9 cellular contexts compared by ENCODE assay signal in the genomic region with DNA sequence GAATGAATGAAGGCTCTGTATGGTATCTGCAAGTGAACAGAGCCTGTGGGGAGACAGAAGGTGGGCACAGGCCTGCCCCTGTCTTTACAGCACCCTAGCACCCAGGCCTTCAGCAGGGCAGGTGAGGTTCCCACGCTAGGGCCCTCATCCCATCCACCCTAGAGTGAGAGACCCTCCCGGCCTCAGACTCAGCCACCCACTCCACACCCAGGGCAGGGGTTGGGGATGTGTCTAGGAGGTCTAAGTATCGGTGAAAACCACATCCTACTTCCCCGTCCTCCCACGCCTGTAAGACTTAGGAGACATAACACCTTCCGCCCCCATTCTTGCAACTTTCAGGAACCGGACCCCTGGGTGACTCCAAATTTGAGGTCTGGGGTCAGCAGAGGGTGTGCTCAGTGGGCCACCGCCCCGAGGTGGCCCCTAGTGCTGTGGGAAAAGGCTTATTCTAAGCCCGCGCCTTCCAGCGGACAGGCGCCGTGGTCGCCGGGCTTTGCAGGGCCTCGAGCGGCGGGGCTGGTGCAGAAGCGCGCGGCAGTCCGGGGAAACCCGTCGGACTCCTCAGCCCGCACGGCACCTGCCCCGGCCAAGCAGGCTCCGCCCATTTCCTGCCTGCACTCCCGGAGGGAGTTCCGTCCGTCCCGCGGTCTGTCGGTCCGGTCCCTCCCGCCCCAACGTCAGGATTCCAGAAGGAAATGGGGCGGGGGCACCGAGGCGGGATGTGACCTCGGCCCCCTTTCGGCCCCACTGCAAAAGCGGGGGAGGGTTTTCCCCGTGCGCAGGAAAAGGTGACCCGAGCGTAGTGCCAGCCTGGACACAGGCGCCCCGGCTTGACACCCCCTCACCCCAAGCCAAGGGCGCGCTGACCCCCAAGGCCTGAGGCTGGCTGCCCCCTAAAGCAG. TPM values are rescaled to one million over a fixed set of nuclear protein-coding genes. Genes with fewer than 3 reads are reported as not detected.
DNase-seq lines count a peak whose midpoint lies in the region; ATAC-seq, FAIRE-seq and TF ChIP-seq lines count a peak whose summit lies in the region.
"Had no signal": no experiment of that assay in that cellular context is flagged by ENCODE, and none has a peak within 500 bp of the region (broad histone marks: within the 10 kb centered on the region; RNA-seq: fewer than 3 reads in every experiment).

No MANE protein-coding gene starts in this region.

- TF ChIP-seq POLR2A in right lobe of liver (IDR thresholded peaks at IDR 0.05) = peak; percentile 76

- H3K4me3 ChIP-seq in bronchial epithelial cell (ENCODE audit: low read depth, low read length) (peak overlapping the region; percentile 68), right lobe of liver (peak overlapping the region; percentile 54 to 65 (median 63))

- 3% methylated on average over 19 of the region's 52 CpGs for WGBS in right lobe of liver (ENCODE audit: insufficient coverage, low coverage, low lambda C conversion rate, missing lambda C conversion rate)

- ATAC-seq in GM19023 (IDR thresholded peaks at IDR 0.05; ENCODE audit: unreplicated experiment) (peak; percentile 41), right lobe of liver (peak; percentile 47 to 63 (median 58)), GM18519 (IDR thresholded peaks at IDR 0.05; ENCODE audit: low FRiP score, unreplicated experiment) (no peak)

- H3K27ac ChIP-seq in right lobe of liver = peak overlapping the region; percentile 15 to 51 (median 47)

- DNase-seq in CD1c-positive myeloid dendritic cell (ENCODE audit: extremely low spot score) (peak; percentile 76), HuH-7.5 (ENCODE audit: low spot score) (peak; percentile 89), SW480 (ENCODE audit: low spot score) (peak; percentile 88), bronchial epithelial cell (ENCODE audit: low read depth) (peak; percentile 57), right lobe of liver (peak; percentile 87 to 92 (median 87))
- DNase-seq in stimulated activated CD8-positive, alpha-beta memory T cell treated with anti-CD3 and anti-CD28 coated beads, Interleukin-4, amount 100 ng/mL, for 24 hours (ENCODE audit: low read depth) = peak; percentile 60

- H3K36me3 ChIP-seq in bronchial epithelial cell (ENCODE audit: control insufficient read depth, insufficient read depth, low read length) (peaks cover 2% of the 10 kb centered on the region), right lobe of liver (peaks cover 0 to 5% (median 0%) of the 10 kb centered on the region in 4 donors)

- H3K9me3 ChIP-seq in right lobe of liver = no peaks in the 10 kb centered on the region

- TF ChIP-seq CTCF in bronchial epithelial cell (IDR thresholded peaks at IDR 0.05; ENCODE audit: insufficient read depth, low read length, severe bottlenecking) (no peak), right lobe of liver (IDR thresholded peaks at IDR 0.05) (no peak)

- peaks cover 0 to 35% (median 16%) of the 10 kb centered on the region in 4 donors for H3K4me1 ChIP-seq in right lobe of liver

- intact Hi-C loops in right lobe of liver (cut with DNase I) = loop anchor here (10.0 kb wide), 2 partner anchors 434 to 444 kb away; partner anchors contain the start of genes PTK6 (in 1 of the 2) and SRMS (in 1 of the 2)

- H3K27me3 ChIP-seq in bronchial epithelial cell (ENCODE audit: control insufficient read depth, insufficient read depth, low read length) = no peaks in the 10 kb centered on the region
- H3K27me3 ChIP-seq in right lobe of liver = no peaks in the 10 kb centered on the region

- no peak for FAIRE-seq in bronchial epithelial cell (lab: Jason Lieb, UNC)
- FAIRE-seq: TTC549 had no signal

RNA-seq across cellular contexts. Expression of gene SAMD10, which starts 0.9 kb away (rescaled TPM):
- total RNA-seq in bronchial epithelial cell (1.1 and 2.7 TPM in 2 replicates), right lobe of liver (1 to 10 TPM; 2.7 to 6.7 (median 3.5) TPM)

RNA-seq across cellular contexts. Expression of gene PRPF6, which starts 2.4 kb away (rescaled TPM):
- total RNA-seq in bronchial epithelial cell (41.0 and 48.4 TPM in 2 replicates), right lobe of liver (10 to 100 TPM; 21.7 to 28.9 (median 24.4) TPM)

RNA-seq across cellular contexts. Expression of gene ZNF512B, which starts 8.8 kb away (rescaled TPM):
- total RNA-seq in bronchial epithelial cell = 4.5 and 6.1 TPM in 2 replicates
- total RNA-seq in right lobe of liver = 10 to 100 TPM; 10.8 to 16.8 (median 14.0) TPM

RNA-seq across cellular contexts. Expression of gene UCKL1, which starts 22.4 kb away (rescaled TPM):
- 16.8 and 19.0 TPM in 2 replicates for total RNA-seq in bronchial epithelial cell
- 10 to 100 TPM; 13.1 to 28.5 (median 16.9) TPM for total RNA-seq in right lobe of liver

RNA-seq across cellular contexts. Expression of gene C20orf204, which starts 57.4 kb away (rescaled TPM):
- 0.53 and 1.2 TPM in 2 replicates for total RNA-seq in bronchial epithelial cell
- 1 to 10 TPM in 1 of 6 experiments, under 1 TPM in 4, not detected in 1; 0.29 to 1.1 (median 0.44) TPM for total RNA-seq in right lobe of liver
